ENCODE assay signal across 21 cellular contexts in genomic region chr15:46703871-46704637, GRCh38.
DNase-seq lines count a peak whose midpoint lies in the region; ATAC-seq and TF ChIP-seq lines count a peak whose summit lies in the region.
"Had no signal": no experiment of that assay in that cellular context is flagged by ENCODE, and none has a peak within 500 bp of the region (broad histone marks: within the 10 kb centered on the region; RNA-seq: fewer than 3 reads in every experiment).

No MANE protein-coding gene starts in this region.

- no peaks in the 10 kb centered on the region for H3K79me2 ChIP-seq in GM23338 (replicated peaks; ENCODE audit: insufficient read depth)

- no peaks in the 10 kb centered on the region for H3K4me1 ChIP-seq in GM23338 (ENCODE audit: insufficient read depth)
- H3K4me1 ChIP-seq: lower lobe of right lung had no signal

- peak overlapping the region; percentile 11; the same call in 1 of the 2 replicates for H2AFZ ChIP-seq in GM23338

- no peaks in the 10 kb centered on the region for H3K27me3 Mint-ChIP-seq in GM23338 (ENCODE audit: insufficient read depth, low read depth, poor library complexity)
- H3K27me3 Mint-ChIP-seq in progenitor cell of endocrine pancreas = no peaks in the 10 kb centered on the region
- H3K27me3 Mint-ChIP-seq: dendritic cell treated with granulocyte-macrophage colony-stimulating factor and Interleukin-4, amounts not matched to agents 40 ng/mL and 50 ng/mL, for 4 days; stimulated activated memory B cell treated with anti-CD40 and anti-IgM and Interleukin-4, amounts not matched to agents 10 μg/mL and 1 μg/mL and 100 μg/mL, for 72 hours had no signal

- H3F3A ChIP-seq in GM23338 (replicated peaks; ENCODE audit: low read depth) = no peaks in the 10 kb centered on the region

- H3K36me3 Mint-ChIP-seq in GM23338 (ENCODE audit: low read depth) (peaks cover 6% of the 10 kb centered on the region), progenitor cell of endocrine pancreas (ENCODE audit: insufficient read depth) (no peaks in the 10 kb centered on the region)
- H3K36me3 Mint-ChIP-seq: stimulated activated memory B cell treated with anti-CD40 and anti-IgM and Interleukin-4, amounts not matched to agents 10 μg/mL and 1 μg/mL and 100 μg/mL, for 72 hours had no signal

- H3K27ac Mint-ChIP-seq in GM23338 = no peak overlapping the region
- peak overlapping the region; percentile 5 for H3K27ac Mint-ChIP-seq in progenitor cell of endocrine pancreas
- H3K27ac Mint-ChIP-seq: dendritic cell treated with granulocyte-macrophage colony-stimulating factor and Interleukin-4, amounts not matched to agents 40 ng/mL and 50 ng/mL, for 4 days; stimulated activated memory B cell treated with anti-CD40 and anti-IgM and Interleukin-4, amounts not matched to agents 10 μg/mL and 1 μg/mL and 100 μg/mL, for 72 hours had no signal

- H4K20me1 ChIP-seq in GM23338 (replicated peaks; ENCODE audit: insufficient read depth) = no peaks in the 10 kb centered on the region

- no peaks in the 10 kb centered on the region for H3K27me3 ChIP-seq in GM23338 (ENCODE audit: insufficient read depth)
- H3K27me3 ChIP-seq: sigmoid colon had no signal

- no peak overlapping the region for H3K4me3 Mint-ChIP-seq in GM23338
- H3K4me3 Mint-ChIP-seq in progenitor cell of endocrine pancreas (ENCODE audit: low read depth) = no peak overlapping the region
- H3K4me3 Mint-ChIP-seq: dendritic cell treated with granulocyte-macrophage colony-stimulating factor and Interleukin-4, amounts not matched to agents 40 ng/mL and 50 ng/mL, for 4 days; stimulated activated memory B cell treated with anti-CD40 and anti-IgM and Interleukin-4, amounts not matched to agents 10 μg/mL and 1 μg/mL and 100 μg/mL, for 72 hours had no signal

- peaks cover 62% of the 10 kb centered on the region for H3K9me3 Mint-ChIP-seq in GM23338
- H3K9me3 Mint-ChIP-seq in progenitor cell of endocrine pancreas (ENCODE audit: low read depth) = peaks cover 11% of the 10 kb centered on the region

- H3K4me1 Mint-ChIP-seq in GM23338 (no peaks in the 10 kb centered on the region), progenitor cell of endocrine pancreas (ENCODE audit: low read depth) (peaks cover 1% of the 10 kb centered on the region)
- H3K4me1 Mint-ChIP-seq: stimulated activated memory B cell treated with anti-CD40 and anti-IgM and Interleukin-4, amounts not matched to agents 10 μg/mL and 1 μg/mL and 100 μg/mL, for 72 hours had no signal

- TF ChIP-seq CTCF in GM23338 (conservative IDR thresholded peaks at IDR 0.05; ENCODE audit: low read depth in 2 of 2) = no peak
- TF ChIP-seq CTCF in progenitor cell of endocrine pancreas (IDR thresholded peaks at IDR 0.05; ENCODE audit: unreplicated experiment) = no peak

- no peaks in the 10 kb centered on the region for H3K9me2 ChIP-seq in GM23338 (ENCODE audit: insufficient read depth)

- no peak overlapping the region for H3K4me2 ChIP-seq in GM23338

- H3K36me3 ChIP-seq in GM23338 (ENCODE audit: insufficient read depth) = no peaks in the 10 kb centered on the region
- H3K36me3 ChIP-seq: lower lobe of right lung, sigmoid colon, thoracic aorta had no signal

- ATAC-seq in GM19035 (IDR thresholded peaks at IDR 0.05; ENCODE audit: unreplicated experiment) (peak; percentile 40), GM23338 (no peak), HG03439 (IDR thresholded peaks at IDR 0.05; ENCODE audit: unreplicated experiment) (peak; percentile 52)
- ATAC-seq: lower lobe of right lung; stimulated activated memory B cell treated with anti-CD40 and anti-IgM and Interleukin-4, amounts not matched to agents 10 μg/mL and 1 μg/mL and 100 μg/mL, for 72 hours had no signal

- no peak overlapping the region for H3K4me3 ChIP-seq in GM23338
- H3K4me3 ChIP-seq: lower lobe of right lung, sigmoid colon, thoracic aorta had no signal

- no peak overlapping the region for H3K27ac ChIP-seq in GM23338 (ENCODE audit: low read depth)
- H3K27ac ChIP-seq in caudate nucleus (ENCODE audit: low read depth, low read length) = no peak overlapping the region
- H3K27ac ChIP-seq: lower lobe of right lung had no signal

- DNase-seq in GM23338 (ENCODE audit: low spot score) (no peak), progenitor cell of endocrine pancreas (ENCODE audit: low spot score, unreplicated experiment) (no peak), Kasumi-1 (lab: John Stamatoyannopoulos, UW) (no peak), AG08395 (ENCODE audit: low spot score) (no peak), ureter (ENCODE audit: low spot score) (no peak), caudate nucleus (lab: John Stamatoyannopoulos, UW) (no peak)
- DNase-seq: activated CD4-positive, alpha-beta T cell treated with anti-CD3 and anti-CD28 coated beads for 48 hours; activated effector memory CD4-positive, alpha-beta T cell treated with Interleukin-2 at 50 U/mL for 16 hours; DND-41; hippocampal formation; islet precursor cell; Karpas-422; lower lobe of right lung; NCI-H2107; NCI-H510A treated with DMSO at 0.1 percent for 48 hours; sigmoid colon had no signal

TF ChIP-seq in GM23338, 12 proteins besides CTCF, POLR2A, EP300 and RAD21 (continues in another document):
- no peak for TF ChIP-seq JUNB (IDR thresholded peaks at IDR 0.05; ENCODE audit: unreplicated experiment)
- no peak for TF ChIP-seq NANOG (IDR thresholded peaks at IDR 0.05; ENCODE audit: borderline replicate concordance)
- TF ChIP-seq STAT1 (IDR thresholded peaks at IDR 0.05; ENCODE audit: unreplicated experiment) = no peak
- no peak for TF ChIP-seq ZNF462 (CRISPR knock-in tag; IDR thresholded peaks at IDR 0.05)
